1 cellular context compared by ENCODE assay signal in genomic region chrX:107154787-107155620, GRCh38.
TF ChIP-seq lines count a peak whose summit lies in the region.

No MANE protein-coding gene starts in this region.

TF ChIP-seq in K562, 482 proteins besides CTCF, POLR2A, EP300 and RAD21 (continued from another document and continues in another):
- no peak for TF ChIP-seq ZNF318 (IDR thresholded peaks at IDR 0.05; ENCODE audit: borderline replicate concordance in 1 of 2, low read depth in 1 of 2)
- no peak for TF ChIP-seq HMGXB4 (CRISPR knock-in tag; IDR thresholded peaks at IDR 0.05)
- no peak for TF ChIP-seq HNRNPH1 (optimal IDR thresholded peaks at IDR 0.05; ENCODE audit: low read depth, low read length)
- no peak for TF ChIP-seq TFAM (CRISPR knock-in tag; conservative IDR thresholded peaks at IDR 0.05)
- TF ChIP-seq, protein P1, sequence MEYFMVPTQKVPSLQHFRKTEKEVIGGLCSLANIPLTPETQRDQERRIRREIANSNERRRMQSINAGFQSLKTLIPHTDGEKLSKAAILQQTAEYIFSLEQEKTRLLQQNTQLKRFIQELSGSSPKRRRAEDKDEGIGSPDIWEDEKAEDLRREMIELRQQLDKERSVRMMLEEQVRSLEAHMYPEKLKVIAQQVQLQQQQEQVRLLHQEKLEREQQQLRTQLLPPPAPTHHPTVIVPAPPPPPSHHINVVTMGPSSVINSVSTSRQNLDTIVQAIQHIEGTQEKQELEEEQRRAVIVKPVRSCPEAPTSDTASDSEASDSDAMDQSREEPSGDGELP (CRISPR knock-in tag; IDR thresholded peaks at IDR 0.05; ENCODE audit: borderline replicate concordance) = peak; percentile 85
- TF ChIP-seq C11orf30 (IDR thresholded peaks at IDR 0.05; ENCODE audit: low read depth) = no peak
- TF ChIP-seq MAFK (IDR thresholded peaks at IDR 0.05; ENCODE audit: low read length) = no peak
- no peak for TF ChIP-seq ESRRB (CRISPR knock-in tag; IDR thresholded peaks at IDR 0.05; ENCODE audit: borderline replicate concordance)
- TF ChIP-seq, protein P2, sequence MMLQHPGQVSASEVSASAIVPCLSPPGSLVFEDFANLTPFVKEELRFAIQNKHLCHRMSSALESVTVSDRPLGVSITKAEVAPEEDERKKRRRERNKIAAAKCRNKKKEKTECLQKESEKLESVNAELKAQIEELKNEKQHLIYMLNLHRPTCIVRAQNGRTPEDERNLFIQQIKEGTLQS (IDR thresholded peaks at IDR 0.05) = peak; percentile 72
- TF ChIP-seq, protein P2 (CRISPR knock-in tag; conservative IDR thresholded peaks at IDR 0.05) = no peak
- TF ChIP-seq ZFX (CRISPR knock-in tag; IDR thresholded peaks at IDR 0.05) = no peak
- TF ChIP-seq UBTF (IDR thresholded peaks at IDR 0.05; ENCODE audit: borderline replicate concordance in 1 of 2, low read depth in 2 of 2, low read length in 2 of 2) = no peak
- no peak for TF ChIP-seq ZBTB8A (IDR thresholded peaks at IDR 0.05; ENCODE audit: partially characterized antibody)
- TF ChIP-seq MEF2A (IDR thresholded peaks at IDR 0.05; ENCODE audit: control insufficient read depth, low read depth, low read length) = no peak
- TF ChIP-seq SPI1 (IDR thresholded peaks at IDR 0.05; ENCODE audit: borderline replicate concordance, low read depth, low read length) = peak; percentile 58; the same call in 1 of the 2 replicates
- TF ChIP-seq, protein P3, sequence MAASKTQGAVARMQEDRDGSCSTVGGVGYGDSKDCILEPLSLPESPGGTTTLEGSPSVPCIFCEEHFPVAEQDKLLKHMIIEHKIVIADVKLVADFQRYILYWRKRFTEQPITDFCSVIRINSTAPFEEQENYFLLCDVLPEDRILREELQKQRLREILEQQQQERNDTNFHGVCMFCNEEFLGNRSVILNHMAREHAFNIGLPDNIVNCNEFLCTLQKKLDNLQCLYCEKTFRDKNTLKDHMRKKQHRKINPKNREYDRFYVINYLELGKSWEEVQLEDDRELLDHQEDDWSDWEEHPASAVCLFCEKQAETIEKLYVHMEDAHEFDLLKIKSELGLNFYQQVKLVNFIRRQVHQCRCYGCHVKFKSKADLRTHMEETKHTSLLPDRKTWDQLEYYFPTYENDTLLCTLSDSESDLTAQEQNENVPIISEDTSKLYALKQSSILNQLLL (CRISPR knock-in tag; IDR thresholded peaks at IDR 0.05; ENCODE audit: borderline replicate concordance) = no peak
- no peak for TF ChIP-seq ZFP91 (CRISPR knock-in tag; IDR thresholded peaks at IDR 0.05)
- TF ChIP-seq ZBTB7A (IDR thresholded peaks at IDR 0.05; ENCODE audit: borderline replicate concordance, control insufficient read depth, low read depth, low read length) = 0 out of 2 replicates have a peak, but pooled peaks have one; percentile 24
- no peak for TF ChIP-seq NCOA2 (IDR thresholded peaks at IDR 0.05; ENCODE audit: partially characterized antibody in 2 of 2)
- TF ChIP-seq ZZZ3 (IDR thresholded peaks at IDR 0.05) = no peak
- TF ChIP-seq ZNF24 (IDR thresholded peaks at IDR 0.05) = no peak
- no peak for TF ChIP-seq CAMTA2 (CRISPR knock-in tag; conservative IDR thresholded peaks at IDR 0.05)
- 0 out of 2 replicates have a peak, but pooled peaks have one; percentile 43 for TF ChIP-seq GABPB1 (CRISPR knock-in tag; IDR thresholded peaks at IDR 0.05)
- no peak for TF ChIP-seq CC2D1A (IDR thresholded peaks at IDR 0.05)
- no peak for TF ChIP-seq ETS2 (tag; IDR thresholded peaks at IDR 0.05; ENCODE audit: borderline replicate concordance, poor library complexity, severe bottlenecking)
- TF ChIP-seq ZNF77 (CRISPR knock-in tag; IDR thresholded peaks at IDR 0.05) = no peak
- TF ChIP-seq ZNF408 (CRISPR knock-in tag; IDR thresholded peaks at IDR 0.05; ENCODE audit: low read depth) = no peak
- no peak for TF ChIP-seq ILF3 (IDR thresholded peaks at IDR 0.05; ENCODE audit: borderline replicate concordance)
- TF ChIP-seq ZNF197 (CRISPR knock-in tag; IDR thresholded peaks at IDR 0.05; ENCODE audit: low read depth) = no peak
